26 cellular contexts compared by ENCODE assay signal in the genomic region with DNA sequence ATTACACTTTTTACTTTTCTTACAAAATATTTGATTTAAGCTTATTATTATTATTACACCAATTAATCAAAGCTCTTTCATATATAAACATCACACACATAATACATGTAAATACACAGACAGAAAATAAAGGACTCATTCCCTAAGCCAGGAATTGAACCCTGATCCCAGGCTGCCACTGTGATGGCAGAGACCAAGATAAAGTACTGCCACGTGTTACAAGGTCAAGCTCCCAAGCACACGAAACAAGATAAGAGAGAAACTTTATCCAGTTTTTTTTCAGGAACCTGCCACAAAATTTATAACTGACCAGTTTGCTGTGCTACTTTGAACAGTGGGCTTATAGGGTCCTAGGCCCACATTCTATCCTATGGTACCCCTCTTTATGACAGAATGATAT.
"Had no signal": no experiment of that assay in that cellular context is flagged by ENCODE, and none has a peak within 500 bp of the region (broad histone marks: within the 10 kb centered on the region; RNA-seq: fewer than 3 reads in every experiment).

No MANE protein-coding gene starts in this region.

- H3K27ac ChIP-seq: left lung, neural progenitor cell, neutrophil, right atrium auricular region, skin epidermis, spleen, suprapubic skin, thoracic aorta, tibial artery, upper lobe of right lung had no signal

- FAIRE-seq: keratinocyte, urothelium cell line had no signal

- H3K9ac ChIP-seq: neural progenitor cell had no signal

- H3K4me3 ChIP-seq: left lung, lung, neural progenitor cell, right atrium auricular region, skin epidermis, spleen, suprapubic skin, thoracic aorta, tibial artery, upper lobe of right lung had no signal

- DNase-seq: hippocampal formation; kidney glomerular epithelial cell; left cardiac atrium; left lung; mesendoderm; naive B cell; natural killer cell; nephron progenitor cell; occipital lobe; spleen; stimulated activated CD4-positive, alpha-beta T cell treated with anti-CD3 and anti-CD28 coated beads, Interleukin-4, amount 100 ng/mL, for 24 hours; stimulated activated naive CD4-positive, alpha-beta T cell; tibial artery; trophoblast cell; upper lobe of right lung had no signal

- ATAC-seq: left cardiac atrium; left lung; natural killer cell; sciatic nerve; stimulated activated effector memory CD8-positive, alpha-beta T cell treated with anti-CD3 and anti-CD28 coated beads, Interleukin-12 subunit alpha, Interleukin-12 subunit beta, amount 100 ng/mL, for 72 hours; upper lobe of right lung had no signal

- H3K9me3 ChIP-seq: neutrophil, suprapubic skin, thoracic aorta, tibial artery, upper lobe of right lung had no signal

- H3K36me3 ChIP-seq: neutrophil had no signal

- H3K27me3 ChIP-seq: left lung, neural progenitor cell, right atrium auricular region, spleen, suprapubic skin, tibial artery, upper lobe of right lung had no signal

- H3K4me1 ChIP-seq: left lung, neural progenitor cell, right atrium auricular region, spleen, suprapubic skin, tibial artery, upper lobe of right lung had no signal
